Comparison of ENCODE assay signal across 22 cellular contexts in the genomic region with DNA sequence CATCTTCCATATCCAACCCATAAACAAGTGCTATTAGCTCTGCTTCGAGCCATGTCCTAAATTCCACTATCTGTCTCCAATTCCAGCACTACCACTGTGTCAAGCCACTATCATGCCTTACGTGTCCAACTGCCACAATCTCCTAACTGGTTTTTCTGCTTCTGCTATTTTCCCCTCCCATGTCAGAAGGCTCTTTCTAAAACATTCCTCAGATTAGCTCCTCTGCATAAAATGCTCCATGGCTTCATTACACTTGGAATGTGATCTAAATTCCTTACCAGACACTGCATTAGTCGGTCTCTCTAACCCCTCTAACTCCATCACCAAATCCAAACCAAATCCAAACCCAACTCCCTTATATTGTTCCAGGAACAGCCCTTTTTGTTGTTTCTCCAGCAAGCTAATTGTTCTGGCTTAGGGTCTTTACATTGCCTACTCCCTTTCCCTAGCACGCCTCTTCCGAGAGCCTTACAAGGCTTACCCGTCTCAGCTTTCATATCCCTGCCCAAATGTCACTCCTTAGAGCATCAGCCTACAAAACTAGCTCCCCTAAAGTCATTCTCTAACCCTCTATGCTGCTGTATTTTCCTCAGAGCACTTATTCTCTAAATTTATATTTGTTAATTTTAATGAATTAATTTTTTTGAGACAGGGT.
"Had no signal": no experiment of that assay in that cellular context is flagged by ENCODE, and none has a peak within 500 bp of the region (broad histone marks: within the 10 kb centered on the region; RNA-seq: fewer than 3 reads in every experiment).

No MANE protein-coding gene starts in this region.

- H3K4me3 ChIP-seq: K562, Peyer's patch had no signal

- ATAC-seq: activated T-helper 17 cell treated with anti-CD3 and anti-CD28 coated beads, Interleukin-2, amount 50 U/mL, for 72 hours; K562; T-helper 17 cell had no signal

- DNase-seq: activated CD4-positive, alpha-beta memory T cell treated with anti-CD3 and anti-CD28 coated beads, Interleukin-2, amount 10 ng/mL, durations not matched to agents 7 days and 5 days; activated CD4-positive, alpha-beta T cell treated with anti-CD3 and anti-CD28 coated beads, Interleukin-2, amount 50 U/mL, for 1 hour; activated CD4-positive, CD25-positive, alpha-beta regulatory T cell; activated gamma-delta T cell treated with Interleukin-2 at 50 U/mL for 16 hours; activated naive CD4-positive, alpha-beta T cell treated with anti-CD3 and anti-CD28 coated beads, Interleukin-2, amount 10 ng/mL, durations not matched to agents 7 days and 5 days; activated naive CD8-positive, alpha-beta T cell treated with anti-CD3 and anti-CD28 coated beads for 36 hours; activated T-cell treated with anti-CD3 and anti-CD28 coated beads for 4 hours; activated T-cell treated with anti-CD3 and anti-CD28 coated beads, Interleukin-2, amount 50 U/mL, for 48 hours; Karpas-422; MM.1S; NCI-H1105; NCI-H1436; NCI-H1694 treated with DMSO at 0.1 percent for 48 hours; NCI-H2029 treated with DMSO at 0.1 percent for 48 hours; NCI-H510A treated with DMSO at 0.1 percent for 48 hours; NCI-H69; Peyer's patch; Right ventricle myocardium superior; T-helper 17 cell; T-helper 9 cell had no signal
